13 cellular contexts compared by ENCODE assay signal in the genomic region with DNA sequence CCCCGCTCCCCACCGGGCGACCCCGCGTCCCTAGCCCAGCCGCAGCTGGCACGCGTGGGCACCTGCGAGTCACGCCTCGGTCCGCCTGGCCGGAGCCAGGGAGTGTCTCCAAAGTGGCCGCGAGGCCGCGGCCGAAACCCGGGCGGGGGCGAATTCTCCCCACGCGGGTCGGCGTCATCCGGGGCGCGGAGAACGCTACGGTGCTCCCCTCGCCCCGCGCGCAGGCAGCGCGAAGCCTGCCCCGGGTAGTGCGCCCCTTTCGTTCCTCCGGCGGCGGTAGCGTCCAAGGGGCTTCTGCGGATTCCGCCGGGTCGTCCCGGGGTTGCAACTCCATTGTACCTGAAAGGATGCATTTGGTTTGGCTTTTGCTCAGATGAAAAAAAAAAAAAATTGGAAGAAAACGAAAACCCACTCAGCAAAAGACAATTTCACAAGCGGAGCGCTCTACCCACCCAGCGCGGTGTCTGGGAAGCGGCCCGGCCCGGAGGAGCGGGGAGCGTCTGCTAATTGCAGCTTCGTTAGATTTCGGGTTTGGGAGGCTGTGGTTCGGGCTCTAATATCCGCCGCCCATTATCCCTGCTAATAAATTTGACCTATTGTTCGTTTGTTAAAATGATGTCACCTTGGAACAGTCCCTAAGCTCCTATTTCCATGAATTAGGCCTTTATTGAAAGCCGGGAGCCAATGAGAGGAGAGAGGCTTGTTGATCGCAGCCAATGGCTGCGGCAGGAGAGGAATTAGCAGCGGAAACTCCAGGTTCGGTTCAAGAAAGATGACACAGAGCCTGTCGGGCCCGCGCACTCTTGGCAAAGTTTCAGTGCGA. TPM values are rescaled to one million over a fixed set of nuclear protein-coding genes. Genes with fewer than 3 reads are reported as not detected.
DNase-seq lines count a peak whose midpoint lies in the region; TF ChIP-seq lines count a peak whose summit lies in the region.
"Had no signal": no experiment of that assay in that cellular context is flagged by ENCODE, and none has a peak within 500 bp of the region (broad histone marks: within the 10 kb centered on the region; RNA-seq: fewer than 3 reads in every experiment).

Gene TLX3 (plus strand): TSS at position 796 of the 823 bp plus-strand sequence. CDS start 118 bp downstream, outside the sequence.

- peaks cover 62% of the 10 kb centered on the region for H3K27me3 ChIP-seq in thyroid gland

- no peak for TF ChIP-seq POLR2A in thyroid gland (IDR thresholded peaks at IDR 0.05)

- no peaks in the 10 kb centered on the region for H3K9me3 ChIP-seq in thyroid gland

- TF ChIP-seq CTCF in type B pancreatic cell (conservative IDR thresholded peaks at IDR 0.05) (no peak), thyroid gland (IDR thresholded peaks at IDR 0.05) (no peak)

- peaks cover 30% of the 10 kb centered on the region for H3K27me3 Mint-ChIP-seq in activated naive CD8-positive, alpha-beta T cell
- H3K27me3 Mint-ChIP-seq in activated naive CD8-positive, alpha-beta T cell treated with anti-CD3 and anti-CD28 coated beads for 36 hours = peaks cover 88% of the 10 kb centered on the region
- peaks cover 88% of the 10 kb centered on the region for H3K27me3 Mint-ChIP-seq in type B pancreatic cell

- WGBS in thyroid gland, 2 donors = 7 to 9% methylated on average over 46 of the region's 73 CpGs

- H3K36me3 ChIP-seq in thyroid gland = no peaks in the 10 kb centered on the region
- H3K36me3 ChIP-seq: SJSA1 had no signal

- H3K36me3 Mint-ChIP-seq in activated naive CD8-positive, alpha-beta T cell = peaks cover 2% of the 10 kb centered on the region
- H3K36me3 Mint-ChIP-seq in activated naive CD8-positive, alpha-beta T cell treated with anti-CD3 and anti-CD28 coated beads for 36 hours = no peaks in the 10 kb centered on the region
- H3K36me3 Mint-ChIP-seq in type B pancreatic cell = peaks cover 3% of the 10 kb centered on the region

- H3K27ac ChIP-seq in thyroid gland = no peak within 1 kb of the TSS
- H3K27ac ChIP-seq: BLaER1 treated with 17β-estradiol and CSF1 and Interleukin-3, amounts not matched to agents 10 nM and 100 nM; SJSA1 had no signal

- peak within 1 kb of the TSS; percentile 17 for H3K27ac Mint-ChIP-seq in activated naive CD8-positive, alpha-beta T cell
- H3K27ac Mint-ChIP-seq in activated naive CD8-positive, alpha-beta T cell treated with anti-CD3 and anti-CD28 coated beads for 36 hours = no peak within 1 kb of the TSS
- H3K27ac Mint-ChIP-seq in type B pancreatic cell = peak within 1 kb of the TSS; percentile 65

- H3K4me3 Mint-ChIP-seq in activated naive CD8-positive, alpha-beta T cell = peak within 1 kb of the TSS; percentile 70
- no peak within 1 kb of the TSS for H3K4me3 Mint-ChIP-seq in activated naive CD8-positive, alpha-beta T cell treated with anti-CD3 and anti-CD28 coated beads for 36 hours
- peak within 1 kb of the TSS; percentile 83 for H3K4me3 Mint-ChIP-seq in type B pancreatic cell

- peaks cover 24 to 38% of the 10 kb centered on the region in 2 donors for H3K4me1 ChIP-seq in thyroid gland
- H3K4me1 ChIP-seq: BLaER1 treated with 17β-estradiol and CSF1 and Interleukin-3, amounts not matched to agents 10 nM and 100 nM had no signal

- intact Hi-C loops in thyroid gland (cut with DNase I) = no loop called here

- no peak within 1 kb of the TSS for H3K4me3 ChIP-seq in thyroid gland (replicated peaks in 1 of 3)
- H3K4me3 ChIP-seq: SJSA1 had no signal

- H3K4me1 Mint-ChIP-seq in activated naive CD8-positive, alpha-beta T cell (ENCODE audit: low read depth) = peaks cover 20% of the 10 kb centered on the region
- H3K4me1 Mint-ChIP-seq in activated naive CD8-positive, alpha-beta T cell treated with anti-CD3 and anti-CD28 coated beads for 36 hours = peaks cover 16% of the 10 kb centered on the region
- peaks cover 6% of the 10 kb centered on the region for H3K4me1 Mint-ChIP-seq in type B pancreatic cell (ENCODE audit: unreplicated experiment)

- no peaks in the 10 kb centered on the region for H3K9me3 Mint-ChIP-seq in activated naive CD8-positive, alpha-beta T cell (ENCODE audit: low read depth)
- H3K9me3 Mint-ChIP-seq in activated naive CD8-positive, alpha-beta T cell treated with anti-CD3 and anti-CD28 coated beads for 36 hours = no peaks in the 10 kb centered on the region
- H3K9me3 Mint-ChIP-seq in type B pancreatic cell = no peaks in the 10 kb centered on the region

- DNase-seq in activated naive CD8-positive, alpha-beta T cell treated with anti-CD3 and anti-CD28 coated beads for 36 hours = no peak
- DNase-seq in OCI-M1 (lab: John Stamatoyannopoulos, UW) = peak; percentile 86
- peak; percentile 87 for DNase-seq in iPS DF 4.7 (ENCODE audit: extremely low read depth, low spot score)
- DNase-seq in type B pancreatic cell (ENCODE audit: extremely low spot score, unreplicated experiment) = no peak
- no peak for DNase-seq in stimulated activated CD4-positive, alpha-beta T cell treated with anti-CD3 and anti-CD28 coated beads, Interleukin-15, amount 100 ng/mL, for 24 hours
- DNase-seq in thyroid gland = no peak
- DNase-seq in 8988T = no peak
- DNase-seq: activated naive CD4-positive, alpha-beta T cell treated with Interleukin-2 at 50 U/mL for 16 hours; Kasumi-1 had no signal

RNA-seq across cellular contexts. Expression of gene TLX3, which starts in this region (rescaled TPM):
- total RNA-seq in activated naive CD8-positive, alpha-beta T cell treated with anti-CD3 and anti-CD28 coated beads for 36 hours = not detected
- 2.1 and 7.8 TPM in 2 replicates for total RNA-seq in type B pancreatic cell (ENCODE audit: low replicate concordance)
- not detected for total RNA-seq in thyroid gland
- total RNA-seq: myocyte, SJSA1 had no signal

Comparison
In these comparisons a context has a peak if more than half of its experiments do, and no peak if none do; other contexts are left out.
1. DNase-seq: peak in OCI-M1 (single experiment) and iPS DF 4.7 (single experiment); none in activated naive CD8-positive, alpha-beta T cell treated with anti-CD3 and anti-CD28 coated beads for 36 hours (single experiment), type B pancreatic cell (single experiment), stimulated activated CD4-positive, alpha-beta T cell treated with anti-CD3 and anti-CD28 coated beads, Interleukin-15, amount 100 ng/mL, for 24 hours (single experiment), thyroid gland (0 of 2) and 8988T (single experiment).